ENCODE assay signal across 9 cellular contexts in genomic region chr5:122311888-122312669, GRCh38. TPM values are rescaled to one million over a fixed set of nuclear protein-coding genes. Genes with fewer than 3 reads are reported as not detected.
DNase-seq lines count a peak whose midpoint lies in the region; ATAC-seq and TF ChIP-seq lines count a peak whose summit lies in the region.
"Had no signal": no experiment of that assay in that cellular context is flagged by ENCODE, and none has a peak within 500 bp of the region (broad histone marks: within the 10 kb centered on the region; RNA-seq: fewer than 3 reads in every experiment).

SNCAIP (plus strand) TSS chr5:122312237; CDS start chr5:122391135, 78,898 bp downstream.

- no peak within 1 kb of the TSS for H3K4ac ChIP-seq in H9 (ENCODE audit: low read depth, low read length)

- no peaks in the 10 kb centered on the region for H3K79me2 ChIP-seq in H9 (ENCODE audit: insufficient read depth, low read length)

- H2BK5ac ChIP-seq in H9 (ENCODE audit: insufficient read length, low read length), result no peak within 1 kb of the TSS

- H2AK5ac ChIP-seq in H9 (ENCODE audit: insufficient read length, low read length), result no peak within 1 kb of the TSS

- no peaks in the 10 kb centered on the region for H4K20me1 ChIP-seq in H9 (ENCODE audit: control insufficient read depth, insufficient read depth, insufficient read length)

- H3K27ac Mint-ChIP-seq in H9 (no peak within 1 kb of the TSS), endothelial cell (ENCODE audit: unreplicated experiment) (peak within 1 kb of the TSS; percentile 98), memory B cell (no peak within 1 kb of the TSS)

- H3K4me1 ChIP-seq in H9 (ENCODE audit: insufficient read depth, low read length) (peaks cover 3% of the 10 kb centered on the region; the same call in 1 of the 2 replicates), Panc1 (ENCODE audit: control insufficient read depth, insufficient read depth, low read length) (peaks cover 7% of the 10 kb centered on the region; the same call in 1 of the 2 replicates), tibial nerve (peaks cover 0 to 25% (median 0%) of the 10 kb centered on the region in 4 donors)

- no peaks in the 10 kb centered on the region for H3K79me1 ChIP-seq in H9 (ENCODE audit: insufficient read depth, low read depth, low read length, poor library complexity, severe bottlenecking)

- no peak for TF ChIP-seq EP300 in tibial nerve (IDR thresholded peaks at IDR 0.05)

- H3T11ph ChIP-seq in H9 (ENCODE audit: low read length), result no peak within 1 kb of the TSS

- no peak within 1 kb of the TSS for H2BK20ac ChIP-seq in H9 (ENCODE audit: low read depth, low read length, poor library complexity, severe bottlenecking)

- POLR2A ChIA-PET in Panc1 (lab: Charles Lee), result no interaction called here

- no peak for TF ChIP-seq POLR2A in tibial nerve (IDR thresholded peaks at IDR 0.05)

- H3K36me3 ChIP-seq in Panc1 (ENCODE audit: control insufficient read depth, insufficient read depth, low read length), result no peaks in the 10 kb centered on the region
- no peaks in the 10 kb centered on the region for H3K36me3 ChIP-seq in tibial nerve

- peak within 1 kb of the TSS; percentile 77 for H3K14ac ChIP-seq in H9 (ENCODE audit: insufficient read depth, low read length)

- H4K91ac ChIP-seq in H9 (ENCODE audit: insufficient read length, low read depth, low read length), result no peak within 1 kb of the TSS

- no peak for TF ChIP-seq CTCF in H9 (conservative IDR thresholded peaks at IDR 0.05)
- no peak for TF ChIP-seq CTCF in Panc1 (IDR thresholded peaks at IDR 0.05)
- TF ChIP-seq CTCF in endothelial cell (IDR thresholded peaks at IDR 0.05; ENCODE audit: unreplicated experiment), result no peak
- no peak for TF ChIP-seq CTCF in tibial nerve (IDR thresholded peaks at IDR 0.05)

- H3K9me3 Mint-ChIP-seq in H9 (no peaks in the 10 kb centered on the region), endothelial cell (ENCODE audit: unreplicated experiment) (no peaks in the 10 kb centered on the region), memory B cell (no peaks in the 10 kb centered on the region)

- intact Hi-C loops in Panc1 (cut with micrococcal nuclease; ENCODE audit: unreplicated experiment), result no loop called here

- H4K8ac ChIP-seq in H9 (replicated peaks; ENCODE audit: insufficient read length, low read depth, low read length), result no peak within 1 kb of the TSS

- peaks cover 19% of the 10 kb centered on the region for H3K23me2 ChIP-seq in H9 (ENCODE audit: insufficient read length, low read depth, low read length, poor library complexity, severe bottlenecking)

- H2BK15ac ChIP-seq in H9 (ENCODE audit: low read depth, low read length), result no peak within 1 kb of the TSS; the same call in 1 of the 2 replicates

- no peak within 1 kb of the TSS for H4K5ac ChIP-seq in H9 (ENCODE audit: insufficient read length, low read depth, low read length)

- H3K9ac ChIP-seq in H9 (ENCODE audit: extremely low read depth, insufficient read length, low read length), result no peak within 1 kb of the TSS

- BruUV-seq in Panc1 (replicated peaks; lab: Mats Ljungman, UMichigan), result no TSS peak

- H3K4me3 ChIP-seq in GM08714 (ENCODE audit: low read length) (peak within 1 kb of the TSS; percentile 48), Panc1 (ENCODE audit: low read depth in 2 of 2, low read length in 2 of 2) (peak within 1 kb of the TSS; percentile 36 to 51), tibial nerve (peak within 1 kb of the TSS; percentile 41 to 77 (median 67))

- H3K9me3 ChIP-seq in H9 (ENCODE audit: control insufficient read depth, low read depth, low read length), result no peaks in the 10 kb centered on the region
- no peaks in the 10 kb centered on the region for H3K9me3 ChIP-seq in Panc1 (ENCODE audit: control insufficient read depth, insufficient read depth, low read depth, low read length)
- H3K9me3 ChIP-seq in tibial nerve, result peaks cover 0 to 5% (median 0%) of the 10 kb centered on the region in 4 donors

- ATAC-seq in Panc1 (peak; percentile 91), memory B cell (ENCODE audit: low read depth) (no peak), HG03108 (IDR thresholded peaks at IDR 0.05; ENCODE audit: unreplicated experiment) (no peak)

- peak within 1 kb of the TSS; percentile 96 for H3K4me2 ChIP-seq in H9 (ENCODE audit: insufficient read depth, insufficient read length, low read length)

- H3K4me1 Mint-ChIP-seq in H9 (peaks cover 29 to 31% of the 10 kb centered on the region in 2 experiments), endothelial cell (ENCODE audit: unreplicated experiment) (peaks cover 67% of the 10 kb centered on the region), memory B cell (peaks cover 12% of the 10 kb centered on the region)

- no peak within 1 kb of the TSS for H3K18ac ChIP-seq in H9 (ENCODE audit: insufficient read length, low read depth, low read length)

- DNase-seq in H9 (peak; percentile 66), Panc1 (ENCODE audit: low read depth, low spot score) (no peak), endothelial cell (ENCODE audit: low spot score) (peak; percentile 64), memory B cell (ENCODE audit: low spot score in 2 of 2) (peak in 1 of 2 donors; percentile 11), tibial nerve (ENCODE audit: low spot score in 2 of 2) (no peak), DMS153 (lab: John Stamatoyannopoulos, UW) (no peak)

- CTCF ChIA-PET in Panc1 (lab: Charles Lee), result no interaction called here

- peak within 1 kb of the TSS; percentile 77 to 93 for H3K4me3 Mint-ChIP-seq in H9
- peak within 1 kb of the TSS; percentile 100 for H3K4me3 Mint-ChIP-seq in endothelial cell (ENCODE audit: unreplicated experiment)
- peak within 1 kb of the TSS; percentile 69 for H3K4me3 Mint-ChIP-seq in memory B cell

- H3K36me3 Mint-ChIP-seq in H9 (ENCODE audit: insufficient read depth in 1 of 3, low read depth in 3 of 3), result peaks cover 0 to 2% (median 0%) of the 10 kb centered on the region in 3 experiments; a peak in 4 of 7 replicates
- H3K36me3 Mint-ChIP-seq in endothelial cell (ENCODE audit: low read depth, unreplicated experiment), result peaks cover 42% of the 10 kb centered on the region
- no peaks in the 10 kb centered on the region for H3K36me3 Mint-ChIP-seq in memory B cell

- WGBS in H9 (ENCODE audit: extremely low coverage, insufficient read length, low lambda C conversion rate), result no CpG with 5 or more reads among the region's 91 CpGs
- WGBS in tibial nerve, 2 donors, result 1 to 2% methylated on average over 18 to 40 of the region's 91 CpGs

- H3K27ac ChIP-seq in H9 (ENCODE audit: insufficient read length, low read depth, low read length) (no peak within 1 kb of the TSS), Panc1 (ENCODE audit: low read length) (no peak within 1 kb of the TSS), tibial nerve (peak within 1 kb of the TSS in 3 of 4 donors; percentile 46 to 80 (median 48))

- no peak within 1 kb of the TSS for H3K23ac ChIP-seq in H9 (ENCODE audit: insufficient read length, low read depth, low read length)

- peak within 1 kb of the TSS; percentile 32 for H2AFZ ChIP-seq in H9 (ENCODE audit: low read length)

- no peak within 1 kb of the TSS for H3K56ac ChIP-seq in H9 (ENCODE audit: insufficient read length, low read depth, low read length)

- H3K27me3 ChIP-seq in H9 (ENCODE audit: insufficient read depth, low read length), result peaks cover 12% of the 10 kb centered on the region
- peaks cover 45% of the 10 kb centered on the region for H3K27me3 ChIP-seq in Panc1 (ENCODE audit: control insufficient read depth, insufficient read depth, low read length)
- peaks cover 0 to 8% of the 10 kb centered on the region in 2 donors for H3K27me3 ChIP-seq in tibial nerve

- in situ Hi-C loops in Panc1 (cut with HindIII; ENCODE audit: low pct_unique_long_range_greater_than_20kb, low sequenced_read_pairs), result no loop called here

- peaks cover 59% of the 10 kb centered on the region for H3K27me3 Mint-ChIP-seq in H9 (ENCODE audit: low read depth)
- peaks cover 8% of the 10 kb centered on the region for H3K27me3 Mint-ChIP-seq in endothelial cell (ENCODE audit: unreplicated experiment)
- peaks cover 25% of the 10 kb centered on the region for H3K27me3 Mint-ChIP-seq in memory B cell

- H2BK120ac ChIP-seq in H9 (ENCODE audit: low read depth, low read length, poor library complexity, severe bottlenecking), result no peak within 1 kb of the TSS

- no peak within 1 kb of the TSS for H2BK12ac ChIP-seq in H9 (ENCODE audit: insufficient read length, low read depth, low read length)

RNA-seq across cellular contexts. Expression of gene SNCAIP, which starts in this region (rescaled TPM):
- total RNA-seq in H9 (2021) (2.6 and 3.0 TPM in 2 replicates), Panc1 (2021; ENCODE audit: unreplicated experiment) (not detected), endothelial cell (ENCODE audit: unreplicated experiment) (254 TPM), tibial nerve (10 to 100 TPM in 1 of 4 donors, 1 to 10 TPM in 3; 4.6 to 18.6 (median 6.4) TPM)
- not detected for polyA plus RNA-seq in Panc1 (2012; ENCODE audit: insufficient read length)
- total RNA-seq: T-helper 2 cell treated with Interferon-gamma antibody and Interleukin-4, amounts not matched to agents 100 ng/mL and 5 ng/mL, for 36 hours had no signal

Comparison
In these comparisons a context has a peak if more than half of its experiments do, and no peak if none do; other contexts are left out.
1. RNA of gene SNCAIP (total RNA-seq): 254 TPM in endothelial cell (single experiment); 4.6 to 18.6 TPM in tibial nerve, 2.6 to 3.0 TPM in H9 and not detected in Panc1 (single experiment); every median in the first group is over 10 times any median in the second.
2. Peak in ATAC-seq and H3K4me3 ChIP-seq in Panc1; RNA of the gene not detected or under 1 TPM.
3. DNase-seq: peak in H9 (single experiment) and endothelial cell (single experiment); none in Panc1 (single experiment), tibial nerve (0 of 2) and DMS153 (single experiment).
4. H3K27ac ChIP-seq: peak in tibial nerve (3 of 4); none in H9 (single experiment) and Panc1 (single experiment).
5. Peak in every context shown above with its lines, with median percentiles within 50 percentile points of each other: H3K4me3 ChIP-seq and H3K4me3 Mint-ChIP-seq.